ENCODE assay signal across 13 cellular contexts in genomic region chr10:73576890-73577591, GRCh38. TPM values are rescaled to one million over a fixed set of nuclear protein-coding genes. Genes with fewer than 3 reads are reported as not detected.
DNase-seq lines count a peak whose midpoint lies in the region; ATAC-seq and TF ChIP-seq lines count a peak whose summit lies in the region.
"Had no signal": no experiment of that assay in that cellular context is flagged by ENCODE, and none has a peak within 500 bp of the region (broad histone marks: within the 10 kb centered on the region; RNA-seq: fewer than 3 reads in every experiment).

No MANE protein-coding gene starts in this region.

- CTCF ChIA-PET in CD4-positive, alpha-beta memory T cell (lab: Charles Lee; ENCODE audit: partially characterized antibody), result no interaction called here

- no peaks in the 10 kb centered on the region for H3K27me3 Mint-ChIP-seq in CD4-positive, alpha-beta memory T cell

- peaks cover 0 to under 1% (median 0%) of the 10 kb centered on the region in 4 donors for H3K4me1 Mint-ChIP-seq in CD4-positive, alpha-beta memory T cell

- WGBS in esophagus squamous epithelium, 2 donors, result 75 to 91% methylated on average over 3 of the region's 3 CpGs
- 66 to 71% methylated on average over 3 of the region's 3 CpGs for WGBS in upper lobe of left lung, 2 donors

- no peak overlapping the region for H3K4me3 Mint-ChIP-seq in CD4-positive, alpha-beta memory T cell
- H3K4me3 Mint-ChIP-seq: activated naive CD4-positive, alpha-beta T cell treated with anti-CD3 and anti-CD28 coated beads for 36 hours had no signal

- peak overlapping the region; percentile 7 for H3K27ac ChIP-seq in angular gyrus (ENCODE audit: low read depth, low read length)
- peak overlapping the region; percentile 67 to 86 (median 80) for H3K27ac ChIP-seq in esophagus squamous epithelium
- peak overlapping the region; percentile 31 for H3K27ac ChIP-seq in osteoblast (ENCODE audit: low read depth, low read length)
- peak overlapping the region; percentile 75 to 80 (median 77) for H3K27ac ChIP-seq in upper lobe of left lung
- no peak overlapping the region for H3K27ac ChIP-seq in CD4-positive, alpha-beta memory T cell (ENCODE audit: low read depth, low read length)

- H3K27me3 ChIP-seq in esophagus squamous epithelium (no peaks in the 10 kb centered on the region), osteoblast (ENCODE audit: insufficient read depth, low read length) (no peaks in the 10 kb centered on the region), upper lobe of left lung (no peaks in the 10 kb centered on the region)
- H3K27me3 ChIP-seq in CD4-positive, alpha-beta memory T cell (ENCODE audit: insufficient read depth, low read length), result no peaks in the 10 kb centered on the region

- ATAC-seq in upper lobe of left lung (ENCODE audit: low FRiP score in 2 of 2) (no peak), GM19467 (IDR thresholded peaks at IDR 0.05; ENCODE audit: unreplicated experiment) (no peak)

- intact Hi-C loops in esophagus squamous epithelium (cut with DNase I), result no loop called here
- intact Hi-C loops in CD4-positive, alpha-beta memory T cell (cut with micrococcal nuclease), result no loop called here

- no peak overlapping the region for H3K27ac Mint-ChIP-seq in CD4-positive, alpha-beta memory T cell
- H3K27ac Mint-ChIP-seq: activated naive CD4-positive, alpha-beta T cell treated with anti-CD3 and anti-CD28 coated beads for 36 hours had no signal

- no peaks in the 10 kb centered on the region for H3K9me3 ChIP-seq in esophagus squamous epithelium
- H3K9me3 ChIP-seq in osteoblast (ENCODE audit: low read depth, low read length), result no peaks in the 10 kb centered on the region
- no peaks in the 10 kb centered on the region for H3K9me3 ChIP-seq in upper lobe of left lung
- H3K9me3 ChIP-seq in CD4-positive, alpha-beta memory T cell (ENCODE audit: control insufficient read depth in 1 of 2, low read length in 2 of 2), result no peaks in the 10 kb centered on the region

- POLR2A ChIA-PET in CD4-positive, alpha-beta memory T cell (lab: Charles Lee; ENCODE audit: partially characterized antibody), result no interaction called here

- peak overlapping the region; percentile 51 for H3K4me2 ChIP-seq in osteoblast (ENCODE audit: insufficient read depth, low read length)

- DNase-seq in esophagus squamous epithelium (lab: John Stamatoyannopoulos, UW) (no peak), osteoblast (ENCODE audit: insufficient read length, low spot score, missing footprints) (peak; percentile 26), upper lobe of left lung (no peak), iPS-NIHi7 (ENCODE audit: extremely low spot score) (no peak)
- no peak for DNase-seq in CD4-positive, alpha-beta memory T cell
- DNase-seq: activated naive CD4-positive, alpha-beta T cell treated with anti-CD3 and anti-CD28 coated beads for 36 hours; KBM-7; NCI-H187 treated with DMSO at 0.1 percent for 48 hours; occipital lobe; stimulated activated CD4-positive, alpha-beta T cell treated with anti-CD3 and anti-CD28 coated beads, Interleukin-4, amount 100 ng/mL, for 24 hours; stimulated activated naive CD4-positive, alpha-beta T cell treated with Interleukin-2 at 50 U/mL for 16 hours had no signal

- peak overlapping the region in 1 of 4 donors; percentile 31 for H3K4me3 ChIP-seq in esophagus squamous epithelium
- H3K4me3 ChIP-seq in osteoblast (ENCODE audit: insufficient read depth, low read length), result no peak overlapping the region
- H3K4me3 ChIP-seq in upper lobe of left lung, result no peak overlapping the region
- H3K4me3 ChIP-seq in CD4-positive, alpha-beta memory T cell (ENCODE audit: low read length in 2 of 2), result no peak overlapping the region

- no peaks in the 10 kb centered on the region for H3K9me3 Mint-ChIP-seq in CD4-positive, alpha-beta memory T cell
- H3K9me3 Mint-ChIP-seq: activated naive CD4-positive, alpha-beta T cell treated with anti-CD3 and anti-CD28 coated beads for 36 hours had no signal

- H3K4me1 ChIP-seq in esophagus squamous epithelium (peaks cover 9 to 55% (median 16%) of the 10 kb centered on the region in 3 donors), osteoblast (ENCODE audit: insufficient read depth, low read length) (peaks cover 31% of the 10 kb centered on the region), upper lobe of left lung (peaks cover 8 to 13% (median 9%) of the 10 kb centered on the region in 4 donors)
- no peaks in the 10 kb centered on the region for H3K4me1 ChIP-seq in CD4-positive, alpha-beta memory T cell (ENCODE audit: insufficient read depth, low read length)

- H3K79me2 ChIP-seq in osteoblast (ENCODE audit: insufficient read depth, low read length), result no peaks in the 10 kb centered on the region

- peaks cover 0 to 6% (median 0%) of the 10 kb centered on the region in 3 donors for H3K36me3 ChIP-seq in esophagus squamous epithelium
- no peaks in the 10 kb centered on the region for H3K36me3 ChIP-seq in osteoblast (ENCODE audit: insufficient read depth, low read length)
- H3K36me3 ChIP-seq in upper lobe of left lung, result no peaks in the 10 kb centered on the region
- H3K36me3 ChIP-seq in CD4-positive, alpha-beta memory T cell (ENCODE audit: insufficient read depth, low read length), result no peaks in the 10 kb centered on the region

- no peaks in the 10 kb centered on the region for H4K20me1 ChIP-seq in osteoblast (ENCODE audit: insufficient read depth, low read length)

- peaks cover 0 to 4% of the 10 kb centered on the region in 2 donors for H3K36me3 Mint-ChIP-seq in CD4-positive, alpha-beta memory T cell

- TF ChIP-seq CTCF in esophagus squamous epithelium (IDR thresholded peaks at IDR 0.05) (no peak), osteoblast (IDR thresholded peaks at IDR 0.05; ENCODE audit: extremely low read depth, low read depth, low read length) (no peak), upper lobe of left lung (IDR thresholded peaks at IDR 0.05) (no peak)

- TF ChIP-seq POLR2A in esophagus squamous epithelium (IDR thresholded peaks at IDR 0.05), result no peak
- TF ChIP-seq POLR2A in upper lobe of left lung (IDR thresholded peaks at IDR 0.05), result no peak

- peak overlapping the region; percentile 12 for H2AFZ ChIP-seq in osteoblast (ENCODE audit: low read length)

- TF ChIP-seq EP300 in upper lobe of left lung (IDR thresholded peaks at IDR 0.05), result no peak

RNA-seq across cellular contexts. Expression of gene USP54, which starts 14.1 kb away (rescaled TPM):
- 10 to 100 TPM; 17.8 to 37.4 (median 32.7) TPM for total RNA-seq in esophagus squamous epithelium
- 23.0 and 25.0 TPM in 2 replicates for total RNA-seq in osteoblast
- 100 to 1,000 TPM in 4 of 6 donors, 10 to 100 TPM in 2; 67.9 to 188 (median 120) TPM for total RNA-seq in upper lobe of left lung
- total RNA-seq in CD4-positive, alpha-beta memory T cell, result 1 to 10 TPM; 7.4 to 7.6 TPM
- polyA plus RNA-seq in CD4-positive, alpha-beta memory T cell, result 1 to 10 TPM in 1 of 2 donors, under 1 TPM in 1; 0.04 to 1.4 TPM
